In the genomic region with DNA sequence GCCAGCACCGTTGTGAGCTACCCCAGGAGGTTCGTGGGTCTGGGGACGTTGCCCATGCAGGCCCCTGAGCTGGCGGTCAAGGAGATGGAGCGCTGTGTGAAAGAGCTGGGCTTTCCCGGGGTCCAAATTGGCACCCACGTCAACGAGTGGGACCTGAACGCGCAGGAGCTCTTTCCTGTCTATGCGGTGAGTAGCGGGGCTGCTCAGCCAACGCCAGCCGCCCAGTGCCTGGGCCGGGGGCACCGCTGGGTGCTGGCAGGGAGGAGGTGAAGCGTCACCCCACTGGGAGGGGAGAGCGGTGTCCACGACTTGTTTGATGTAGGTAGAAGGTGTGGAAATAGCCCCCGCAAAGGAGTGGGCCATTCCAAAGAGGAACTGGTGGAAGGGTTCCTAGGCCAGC, we compare ENCODE assay signal across 10 cellular contexts. TPM values are rescaled to one million over a fixed set of nuclear protein-coding genes. Genes with fewer than 3 reads are reported as not detected.
"Had no signal": no experiment of that assay in that cellular context is flagged by ENCODE, and none has a peak within 500 bp of the region (broad histone marks: within the 10 kb centered on the region; RNA-seq: fewer than 3 reads in every experiment).

No MANE protein-coding gene starts in this region.

- H3K4me3 ChIP-seq: GM23338, HAP-1 had no signal

- FAIRE-seq: H1, H54, HTR-8/SVneo had no signal

- H3K36me3 ChIP-seq: HAP-1 had no signal

- H3K4me2 ChIP-seq: GM23338 had no signal

- DNase-seq: HFFc6, KBM-7 had no signal

- ATAC-seq: GM23338, HCT116 had no signal

- H3K4me1 ChIP-seq: HAP-1 had no signal

- H3K9me3 ChIP-seq: HAP-1 had no signal

- H2AFZ ChIP-seq: GM23338 had no signal

RNA-seq across cellular contexts. Expression of a gene that starts 25.0 kb away (rescaled TPM):
- total RNA-seq: GM23338, H1, HFFc6, HT-29 had no signal
- polyA plus RNA-seq: H1, IgD-negative memory B cell had no signal
